In the genomic region with DNA sequence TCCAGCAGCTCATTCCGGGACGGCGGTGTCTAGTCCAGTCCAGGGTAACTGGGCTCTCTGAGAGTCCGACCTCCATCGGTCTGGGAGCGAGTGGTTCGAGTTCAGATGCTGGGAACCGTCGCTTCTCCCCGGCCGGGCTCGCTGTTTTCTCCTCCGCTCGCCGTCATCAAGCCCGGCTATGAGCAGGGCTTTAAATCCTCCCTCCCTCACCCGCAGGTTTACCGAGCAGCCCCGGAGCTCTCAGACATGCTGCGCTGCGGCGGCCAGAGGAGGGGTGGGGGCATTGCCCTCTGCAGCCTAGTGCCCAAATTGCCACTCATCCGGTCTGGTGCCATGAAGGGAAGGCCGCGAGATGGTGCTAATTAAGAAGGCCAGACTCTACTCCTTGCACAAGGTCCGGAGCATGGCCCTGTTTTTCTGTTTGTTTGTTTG, we compare ENCODE assay signal across 10 cellular contexts. TPM values are rescaled to one million over a fixed set of nuclear protein-coding genes. Genes with fewer than 3 reads are reported as not detected.
DNase-seq lines count a peak whose midpoint lies in the region; ATAC-seq and TF ChIP-seq lines count a peak whose summit lies in the region.
"Had no signal": no experiment of that assay in that cellular context is flagged by ENCODE, and none has a peak within 500 bp of the region (broad histone marks: within the 10 kb centered on the region; RNA-seq: fewer than 3 reads in every experiment).

No MANE protein-coding gene starts in this region.

- H3K9ac ChIP-seq in smooth muscle cell (ENCODE audit: low read depth): peak overlapping the region; percentile 9

- H3K36me3 ChIP-seq in heart right ventricle (no peaks in the 10 kb centered on the region), smooth muscle cell (ENCODE audit: low read depth) (no peaks in the 10 kb centered on the region)

- H3K27ac ChIP-seq in HL-60 (replicated peaks) (no peak overlapping the region), heart right ventricle (peak overlapping the region in 9 of 10 donors; percentile 77 to 94 (median 91)), smooth muscle cell (ENCODE audit: low read depth) (peak overlapping the region; percentile 83), caudate nucleus (ENCODE audit: low read depth, low read length) (no peak overlapping the region)

- intact Hi-C loops in heart right ventricle (cut with DNase I): loop anchor here in 9 of 10 donors (1.0 to 10.0 kb wide), 18 partner anchors 192 to 808 kb away; no protein-coding TSS in a partner anchor

- H4K20me1 ChIP-seq in smooth muscle cell (ENCODE audit: low read depth): no peaks in the 10 kb centered on the region

- ATAC-seq in GM19467 (IDR thresholded peaks at IDR 0.05; ENCODE audit: unreplicated experiment) (peak; percentile 14), heart right ventricle (peak; percentile 31 to 80 (median 66)), GM19455 (IDR thresholded peaks at IDR 0.05; ENCODE audit: unreplicated experiment) (no peak), HG03025 (IDR thresholded peaks at IDR 0.05; ENCODE audit: low FRiP score, unreplicated experiment) (no peak)

- DNase-seq in HL-60 (ENCODE audit: low read depth in 1 of 2, low spot score in 1 of 2): no peak
- peak; percentile 50 to 54 for DNase-seq in heart right ventricle
- DNase-seq in smooth muscle cell (lab: John Stamatoyannopoulos, UW; ENCODE audit: unreplicated experiment): no peak
- DNase-seq in activated effector memory CD4-positive, alpha-beta T cell treated with anti-CD3 and anti-CD28 coated beads, Interleukin-2, amount 50 U/mL, for 16 hours: no peak
- no peak for DNase-seq in caudate nucleus (lab: John Stamatoyannopoulos, UW)
- DNase-seq: activated CD4-positive, alpha-beta T cell treated with anti-CD3 and anti-CD28 coated beads for 48 hours; dermis blood vessel endothelial cell had no signal

- H2AFZ ChIP-seq in smooth muscle cell (ENCODE audit: low read depth): peak overlapping the region; percentile 65

- H3K27me3 ChIP-seq in HL-60 (ENCODE audit: insufficient read depth, poor library complexity, severe bottlenecking) (peaks cover 46% of the 10 kb centered on the region), heart right ventricle (peaks cover 0 to 99% (median 35%) of the 10 kb centered on the region in 7 donors), smooth muscle cell (ENCODE audit: low read depth) (no peaks in the 10 kb centered on the region)

- peaks cover 0 to 63% (median 12%) of the 10 kb centered on the region in 9 donors for H3K4me1 ChIP-seq in heart right ventricle
- H3K4me1 ChIP-seq in smooth muscle cell (ENCODE audit: low read depth): peaks cover 19% of the 10 kb centered on the region

- peaks cover 6% of the 10 kb centered on the region for H3F3A ChIP-seq in smooth muscle cell (ENCODE audit: low read depth)

- H3K9me3 ChIP-seq in heart right ventricle (peaks cover 0 to 7% (median 0%) of the 10 kb centered on the region in 11 donors), smooth muscle cell (replicated peaks; ENCODE audit: low read depth) (no peaks in the 10 kb centered on the region)

- TF ChIP-seq CTCF in HL-60 (IDR thresholded peaks at IDR 0.05; ENCODE audit: insufficient read depth, low read length) (no peak), heart right ventricle (IDR thresholded peaks at IDR 0.05) (peak in 4 of 9 donors; percentile 20 to 45 (median 36)), smooth muscle cell (IDR thresholded peaks at IDR 0.05; ENCODE audit: borderline replicate concordance, insufficient read depth, poor library complexity, severe bottlenecking) (no peak)

- peak overlapping the region; percentile 87 for H3K4me2 ChIP-seq in smooth muscle cell

- H3K4me3 ChIP-seq in HL-60 (replicated peaks; ENCODE audit: insufficient read depth, low read length) (peak overlapping the region; percentile 33), heart right ventricle (peak overlapping the region in 9 of 10 donors; percentile 15 to 60 (median 46)), smooth muscle cell (peak overlapping the region; percentile 48)

- WGBS in heart right ventricle, 2 donors: 26 to 29% methylated on average over 26 of the region's 26 CpGs
- 17% methylated on average over 21 of the region's 26 CpGs for WGBS in smooth muscle cell (ENCODE audit: low lambda C conversion rate)

- H3K79me2 ChIP-seq in smooth muscle cell (ENCODE audit: low read depth): peaks cover 85% of the 10 kb centered on the region

RNA-seq across cellular contexts. Expression of gene HAND2, which starts 23.2 kb away (rescaled TPM):
- 100 to 1,000 TPM in 7 of 10 donors, 10 to 100 TPM in 3; 64.6 to 196 (median 130) TPM for total RNA-seq in heart right ventricle
- polyA plus RNA-seq in heart right ventricle: 10 to 100 TPM; 48.6 to 90.7 TPM
- total RNA-seq in smooth muscle cell: 243 and 265 TPM in 2 replicates
- 287 and 324 TPM in 2 replicates for polyA plus RNA-seq in smooth muscle cell
- total RNA-seq: dermis blood vessel endothelial cell had no signal

Comparison
In these comparisons a context has a peak if more than half of its experiments do, and no peak if none do; other contexts are left out.
1. ATAC-seq: peak in GM19467 (single experiment) and heart right ventricle (8 of 8); none in GM19455 (single experiment) and HG03025 (single experiment).
2. DNase-seq: peak in heart right ventricle (2 of 2); none in HL-60 (0 of 2), smooth muscle cell (single experiment), activated effector memory CD4-positive, alpha-beta T cell treated with anti-CD3 and anti-CD28 coated beads, Interleukin-2, amount 50 U/mL, for 16 hours (single experiment) and caudate nucleus (0 of 61).
3. H3K27ac ChIP-seq: peak in heart right ventricle (9 of 10) and smooth muscle cell (single experiment); none in HL-60 (single experiment) and caudate nucleus (single experiment).
4. Peak in every context shown above with its lines, with median percentiles within 50 percentile points of each other: H3K4me3 ChIP-seq.